ENCODE assay signal across 22 cellular contexts in genomic region chr5:58450018-58450417, GRCh38. TPM values are rescaled to one million over a fixed set of nuclear protein-coding genes. Genes with fewer than 3 reads are reported as not detected.
"Had no signal": no experiment of that assay in that cellular context is flagged by ENCODE, and none has a peak within 500 bp of the region (broad histone marks: within the 10 kb centered on the region; RNA-seq: fewer than 3 reads in every experiment).

No MANE protein-coding gene starts in this region.

- ATAC-seq: activated CD8-positive, alpha-beta T cell treated with anti-CD3 and anti-CD28 coated beads, Interleukin-2, amount 10 ng/mL, durations not matched to agents 7 days and 5 days; activated naive CD4-positive, alpha-beta T cell treated with anti-CD3 and anti-CD28 coated beads, Interleukin-2, amount 50 U/mL, for 72 hours; gastroesophageal sphincter; heart left ventricle; natural killer cell treated with Interleukin-12 subunit alpha and Interleukin-12 subunit beta and Interleukin-15 and Interleukin-18, amount 100 ng/mL, for 72 hours; stimulated activated naive CD8-positive, alpha-beta T cell treated with anti-CD3 and anti-CD28 coated beads, Interleukin-15, Interleukin-2, amounts not matched to agents 100 U/mL and 50 U/mL, for 24 hours; T-cell had no signal

- DNase-seq: activated CD4-positive, alpha-beta T cell treated with anti-CD3 and anti-CD28 coated beads for 1 hour; activated CD4-positive, alpha-beta T cell treated with anti-CD3 and anti-CD28 coated beads, Interleukin-2, amount 50 U/mL, for 1 hour; activated CD8-positive, alpha-beta T cell treated with anti-CD3 and anti-CD28 coated beads, Interleukin-2, amount 10 ng/mL, durations not matched to agents 7 days and 5 days; activated T-cell treated with anti-CD3 and anti-CD28 coated beads, Interleukin-2, amount 50 U/mL, for 1 hour; aorta; effector memory CD4-positive, alpha-beta T cell; heart left ventricle; left ventricle myocardium inferior; midbrain; stimulated activated CD4-positive, alpha-beta T cell treated with anti-CD3 and anti-CD28 coated beads, Interleukin-12 subunit alpha, Interleukin-12 subunit beta, amount 100 ng/mL, for 4 hours; stimulated activated CD4-positive, alpha-beta T cell treated with anti-CD3 and anti-CD28 coated beads, Interleukin-4, amount 100 ng/mL, for 4 hours; stimulated activated naive CD8-positive, alpha-beta T cell treated with anti-CD3 and anti-CD28 coated beads, Interleukin-15, Interleukin-2, amounts not matched to agents 100 U/mL and 50 U/mL, for 24 hours; T-cell; thyroid gland had no signal

- H3K27ac ChIP-seq: esophagus muscularis mucosa, gastroesophageal sphincter, heart left ventricle, left ventricle myocardium inferior, thyroid gland had no signal

RNA-seq across cellular contexts. Expression of gene GAPT, which starts 41.2 kb away (rescaled TPM):
- total RNA-seq: activated CD8-positive, alpha-beta T cell treated with anti-CD3 and anti-CD28 coated beads, Interleukin-2, amount 10 ng/mL, durations not matched to agents 7 days and 5 days; activated naive CD4-positive, alpha-beta T cell treated with anti-CD3 and anti-CD28 coated beads, Interleukin-2, amount 50 U/mL, for 72 hours; dermis microvascular lymphatic vessel endothelial cell; lung microvascular endothelial cell; osteocyte; progenitor cell of endocrine pancreas had no signal
